Comparison of ENCODE assay signal across 19 cellular contexts in the genomic region with DNA sequence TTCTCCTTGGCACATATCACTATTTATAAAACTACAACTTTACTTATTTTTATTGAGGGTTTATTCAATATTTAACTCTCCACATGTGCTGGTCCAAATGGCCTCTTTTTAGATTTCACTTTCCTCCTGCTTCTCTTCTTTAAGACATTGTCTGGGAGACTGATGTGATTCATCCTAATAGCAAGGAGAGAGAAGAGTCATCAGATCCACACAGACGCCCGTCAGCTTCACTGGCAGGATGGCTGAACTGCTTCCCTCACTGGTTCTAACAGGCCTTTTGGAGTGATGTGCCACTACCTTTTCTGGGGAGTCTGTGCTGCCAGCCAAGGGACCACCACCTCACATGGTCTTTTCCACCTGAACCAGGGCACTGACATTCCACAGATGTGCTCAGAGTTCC. TPM values are rescaled to one million over a fixed set of nuclear protein-coding genes. Genes with fewer than 3 reads are reported as not detected.
DNase-seq lines count a peak whose midpoint lies in the region; ATAC-seq and TF ChIP-seq lines count a peak whose summit lies in the region.
"Had no signal": no experiment of that assay in that cellular context is flagged by ENCODE, and none has a peak within 500 bp of the region (broad histone marks: within the 10 kb centered on the region; RNA-seq: fewer than 3 reads in every experiment).

No MANE protein-coding gene starts in this region.

- no peak overlapping the region for H2BK15ac ChIP-seq in mesenchymal stem cell (ENCODE audit: low read depth, poor library complexity, severe bottlenecking)

- H4K8ac ChIP-seq in mesenchymal stem cell (ENCODE audit: low read length) = no peak overlapping the region

- TF ChIP-seq CTCF in foreskin keratinocyte (conservative IDR thresholded peaks at IDR 0.05) = no peak

- H3K4me1 ChIP-seq in foreskin keratinocyte = no peaks in the 10 kb centered on the region
- no peaks in the 10 kb centered on the region for H3K4me1 ChIP-seq in mesenchymal stem cell (ENCODE audit: control insufficient read depth, insufficient read depth, low read depth, low read length)

- no peak overlapping the region for H4K91ac ChIP-seq in mesenchymal stem cell (ENCODE audit: low read length)

- H3K14ac ChIP-seq in mesenchymal stem cell (ENCODE audit: low read length in 2 of 2) = no peak overlapping the region

- no peaks in the 10 kb centered on the region for H3K79me1 ChIP-seq in mesenchymal stem cell (replicated peaks; ENCODE audit: low read length, poor library complexity, severe bottlenecking)

- H2BK12ac ChIP-seq in mesenchymal stem cell (ENCODE audit: low read length in 2 of 2) = no peak overlapping the region

- peak; percentile 58 for DNase-seq in AG20443 (ENCODE audit: low spot score)
- peak; percentile 18 for DNase-seq in HCEC 1CT
- peak; percentile 35 for DNase-seq in amniotic epithelial cell (ENCODE audit: low read depth)
- DNase-seq in foreskin keratinocyte = peak; percentile 38 to 62
- DNase-seq in NCI-H2081 (lab: John Stamatoyannopoulos, UW) = no peak
- no peak for DNase-seq in mesenchymal stem cell
- DNase-seq: C1 segment of cervical spinal cord, H7, Karpas-422, MM.1S, NCI-H1092 treated with DMSO at 0.1 percent for 48 hours, NCI-H1694, NCI-H2107, NCI-H524 treated with DMSO at 0.1 percent for 48 hours, PC-3 had no signal

- no peaks in the 10 kb centered on the region for H3K36me3 ChIP-seq in mesenchymal stem cell (ENCODE audit: control insufficient read depth in 1 of 2, insufficient read depth in 2 of 2, low read depth in 1 of 2, low read length in 2 of 2)
- H3K36me3 ChIP-seq: SJSA1 had no signal

- no peak overlapping the region for H2AK5ac ChIP-seq in mesenchymal stem cell (ENCODE audit: low read length, severe bottlenecking)

- no peak overlapping the region for H3K4me2 ChIP-seq in mesenchymal stem cell (ENCODE audit: low read length, poor library complexity, severe bottlenecking)

- H2AFZ ChIP-seq in mesenchymal stem cell (ENCODE audit: low read depth, low read length) = no peak overlapping the region

- no peak overlapping the region for H3K18ac ChIP-seq in mesenchymal stem cell (ENCODE audit: low read depth in 1 of 2, low read length in 2 of 2)

- no peak overlapping the region for H2BK120ac ChIP-seq in mesenchymal stem cell (ENCODE audit: low read depth, low read length)

- WGBS in mesenchymal stem cell = 74% methylated on average over 2 of the region's 2 CpGs

- no peak overlapping the region for H3K23ac ChIP-seq in mesenchymal stem cell (ENCODE audit: low read length in 2 of 2)

- ATAC-seq in foreskin keratinocyte = peak; percentile 85
- no peak for ATAC-seq in HG02970 (IDR thresholded peaks at IDR 0.05; ENCODE audit: low FRiP score, unreplicated experiment)
- ATAC-seq in esophagus mucosa = no peak
- ATAC-seq: PC-3 had no signal

- no peak overlapping the region for H3K9ac ChIP-seq in mesenchymal stem cell (ENCODE audit: low read length)

- H3K4me3 ChIP-seq in mesenchymal stem cell (ENCODE audit: insufficient read depth in 1 of 2, low read depth in 1 of 2, low read length in 2 of 2) = no peak overlapping the region
- H3K4me3 ChIP-seq: SJSA1 had no signal

- H3K27me3 ChIP-seq in foreskin keratinocyte (peaks cover 14% of the 10 kb centered on the region), mesenchymal stem cell (ENCODE audit: control insufficient read depth in 1 of 2, insufficient read depth in 1 of 2, low read length in 2 of 2) (no peaks in the 10 kb centered on the region)
- H3K27me3 ChIP-seq: SJSA1 had no signal

- no peak overlapping the region for H3K4ac ChIP-seq in mesenchymal stem cell (ENCODE audit: low read depth in 1 of 2, low read length in 2 of 2)

- peaks cover 11% of the 10 kb centered on the region for H3K9me3 ChIP-seq in mesenchymal stem cell (ENCODE audit: control insufficient read depth, low read length)
- H3K9me3 ChIP-seq: SJSA1 had no signal

- H3K27ac ChIP-seq in foreskin keratinocyte = no peak overlapping the region
- no peak overlapping the region for H3K27ac ChIP-seq in mesenchymal stem cell (ENCODE audit: low read length, poor library complexity, severe bottlenecking)
- H3K27ac ChIP-seq: HL-60, SJSA1 had no signal

- no peak overlapping the region for H2BK5ac ChIP-seq in mesenchymal stem cell (ENCODE audit: low read depth, low read length, poor library complexity, severe bottlenecking)

RNA-seq across cellular contexts. Expression of a gene that starts 16.5 kb away (rescaled TPM):
- 1.2 and 2.0 TPM in 2 replicates for total RNA-seq in foreskin keratinocyte
- polyA plus RNA-seq in foreskin keratinocyte = 0.94 and 1.3 TPM in 2 replicates
- polyA plus RNA-seq in mesenchymal stem cell (2013, experiment 1 of 2) = 7.6 TPM
- 7.8 TPM for polyA plus RNA-seq in mesenchymal stem cell (2013, experiment 2 of 2)
- 2.5 TPM for total RNA-seq in esophagus mucosa
- total RNA-seq: PC-3 had no signal

Comparison
In these comparisons a context has a peak if more than half of its experiments do, and no peak if none do; other contexts are left out.
1. DNase-seq: peak in AG20443 (single experiment), HCEC 1CT (single experiment), amniotic epithelial cell (single experiment) and foreskin keratinocyte (2 of 2); none in NCI-H2081 (0 of 2) and mesenchymal stem cell (single experiment).